ENCODE assay signal across 31 cellular contexts in genomic region chr7:45909576-45909975, GRCh38. TPM values are rescaled to one million over a fixed set of nuclear protein-coding genes. Genes with fewer than 3 reads are reported as not detected.
"Had no signal": no experiment of that assay in that cellular context is flagged by ENCODE, and none has a peak within 500 bp of the region (broad histone marks: within the 10 kb centered on the region; RNA-seq: fewer than 3 reads in every experiment).

No MANE protein-coding gene starts in this region.

- H3K4me1 Mint-ChIP-seq: stimulated activated effector memory CD8-positive, alpha-beta T cell treated with anti-CD3 and anti-CD28 coated beads, Interleukin-12 subunit alpha, Interleukin-12 subunit beta, amount 100 ng/mL, for 72 hours; stimulated activated memory B cell treated with anti-CD40 and anti-IgM and Interleukin-4, amounts not matched to agents 10 μg/mL and 1 μg/mL and 100 μg/mL, for 72 hours; stimulated activated naive B cell treated with anti-CD40 and anti-IgM and Interleukin-4, amounts not matched to agents 10 μg/mL and 1 μg/mL and 100 μg/mL, for 72 hours; stimulated activated naive CD8-positive, alpha-beta T cell treated with anti-CD3 and anti-CD28 coated beads, Interleukin-15, amount 100 ng/mL, for 72 hours had no signal

- ATAC-seq: stimulated activated effector memory CD8-positive, alpha-beta T cell treated with anti-CD3 and anti-CD28 coated beads, Interleukin-12 subunit alpha, Interleukin-12 subunit beta, amount 100 ng/mL, for 72 hours; stimulated activated memory B cell treated with anti-CD40 and anti-IgM and Interleukin-4, amounts not matched to agents 10 μg/mL and 1 μg/mL and 100 μg/mL, for 72 hours; stimulated activated naive B cell treated with anti-CD40 and anti-IgM and Interleukin-4, amounts not matched to agents 10 μg/mL and 1 μg/mL and 100 μg/mL, for 72 hours; stimulated activated naive CD8-positive, alpha-beta T cell treated with anti-CD3 and anti-CD28 coated beads, Interleukin-15, amount 100 ng/mL, for 72 hours; stimulated activated naive CD8-positive, alpha-beta T cell treated with anti-CD3 and anti-CD28 coated beads, Interleukin-15, Interleukin-2, amounts not matched to agents 100 U/mL and 50 U/mL, for 24 hours; upper lobe of right lung had no signal

- H3K27me3 Mint-ChIP-seq: type B pancreatic cell had no signal

- H3K27ac ChIP-seq: stomach, testis, thoracic aorta, thyroid gland, tibial artery, tibial nerve, transverse colon, upper lobe of left lung, upper lobe of right lung, uterus, vagina had no signal

- H3K4me3 Mint-ChIP-seq: stimulated activated effector memory CD8-positive, alpha-beta T cell treated with anti-CD3 and anti-CD28 coated beads, Interleukin-12 subunit alpha, Interleukin-12 subunit beta, amount 100 ng/mL, for 72 hours; stimulated activated memory B cell treated with anti-CD40 and anti-IgM and Interleukin-4, amounts not matched to agents 10 μg/mL and 1 μg/mL and 100 μg/mL, for 72 hours; stimulated activated naive B cell treated with anti-CD40 and anti-IgM and Interleukin-4, amounts not matched to agents 10 μg/mL and 1 μg/mL and 100 μg/mL, for 72 hours; stimulated activated naive CD8-positive, alpha-beta T cell treated with anti-CD3 and anti-CD28 coated beads, Interleukin-15, amount 100 ng/mL, for 72 hours; stimulated activated naive CD8-positive, alpha-beta T cell treated with anti-CD3 and anti-CD28 coated beads, Interleukin-15, Interleukin-2, amounts not matched to agents 100 ng/mL and 50 ng/mL, for 24 hours; type B pancreatic cell had no signal

- H3K4me3 ChIP-seq: stomach, testis, thoracic aorta, thyroid gland, tibial artery, tibial nerve, transverse colon, upper lobe of left lung, upper lobe of right lung, uterus, vagina had no signal

- H3K36me3 Mint-ChIP-seq: stimulated activated effector memory CD8-positive, alpha-beta T cell treated with anti-CD3 and anti-CD28 coated beads, Interleukin-12 subunit alpha, Interleukin-12 subunit beta, amount 100 ng/mL, for 72 hours; stimulated activated memory B cell treated with anti-CD40 and anti-IgM and Interleukin-4, amounts not matched to agents 10 μg/mL and 1 μg/mL and 100 μg/mL, for 72 hours had no signal

- H3K36me3 ChIP-seq: transverse colon, upper lobe of right lung, uterus had no signal

- H3K4me1 ChIP-seq: stomach, testis, thyroid gland, tibial artery, tibial nerve, transverse colon, upper lobe of left lung, upper lobe of right lung, uterus, vagina had no signal

- H3K9me3 ChIP-seq: stomach, testis, thoracic aorta, thyroid gland, tibial artery, transverse colon, upper lobe of left lung, upper lobe of right lung, uterus, vagina had no signal

- H3K27me3 ChIP-seq: testis, thyroid gland, tibial artery, tibial nerve, transverse colon, upper lobe of left lung, upper lobe of right lung, uterus, vagina had no signal

- H3K27ac Mint-ChIP-seq: stimulated activated effector memory CD8-positive, alpha-beta T cell treated with anti-CD3 and anti-CD28 coated beads, Interleukin-12 subunit alpha, Interleukin-12 subunit beta, amount 100 ng/mL, for 72 hours; stimulated activated memory B cell treated with anti-CD40 and anti-IgM and Interleukin-4, amounts not matched to agents 10 μg/mL and 1 μg/mL and 100 μg/mL, for 72 hours; stimulated activated naive B cell treated with anti-CD40 and anti-IgM and Interleukin-4, amounts not matched to agents 10 μg/mL and 1 μg/mL and 100 μg/mL, for 72 hours; stimulated activated naive CD8-positive, alpha-beta T cell treated with anti-CD3 and anti-CD28 coated beads, Interleukin-15, Interleukin-2, amounts not matched to agents 100 ng/mL and 50 ng/mL, for 24 hours had no signal

- DNase-seq: stimulated activated CD4-positive, alpha-beta T cell treated with anti-CD3 and anti-CD28 coated beads, Interleukin-2, amount 100 ng/mL, for 48 hours; stimulated activated CD4-positive, alpha-beta T cell treated with anti-CD3 and anti-CD28 coated beads, Interleukin-4, amount 100 ng/mL, for 1 hour; stimulated activated CD4-positive, alpha-beta T cell treated with anti-CD3 and anti-CD28 coated beads, Interleukin-4, amount 100 ng/mL, for 24 hours; stimulated activated CD4-positive, alpha-beta T cell treated with anti-CD3 and anti-CD28 coated beads, Interleukin-4, amount 100 ng/mL, for 4 hours; stimulated activated CD8-positive, alpha-beta memory T cell treated with anti-CD3 and anti-CD28 coated beads, Interleukin-4, amount 100 ng/mL, for 48 hours; stimulated activated naive B cell treated with anti-CD40 and anti-IgM and Interleukin-4, amounts not matched to agents 10 μg/mL and 1 μg/mL and 100 μg/mL, for 72 hours; stimulated activated naive CD4-positive, alpha-beta T cell; stimulated activated naive CD4-positive, alpha-beta T cell treated with Interleukin-2 at 50 U/mL for 16 hours; stimulated activated naive CD8-positive, alpha-beta T cell treated with anti-CD3 and anti-CD28 coated beads, Interleukin-15, amount 100 ng/mL, for 72 hours; stimulated activated naive CD8-positive, alpha-beta T cell treated with anti-CD3 and anti-CD28 coated beads, Interleukin-15, Interleukin-2, amounts not matched to agents 100 U/mL and 50 U/mL, for 24 hours; stomach; substantia nigra; testis; thyroid gland; tibial artery; transverse colon; trophoblast cell; upper lobe of left lung; upper lobe of right lung; uterus had no signal

- H3K9me3 Mint-ChIP-seq: stimulated activated effector memory CD8-positive, alpha-beta T cell treated with anti-CD3 and anti-CD28 coated beads, Interleukin-12 subunit alpha, Interleukin-12 subunit beta, amount 100 ng/mL, for 72 hours; stimulated activated naive CD8-positive, alpha-beta T cell treated with anti-CD3 and anti-CD28 coated beads, Interleukin-15, Interleukin-2, amounts not matched to agents 100 ng/mL and 50 ng/mL, for 24 hours; type B pancreatic cell had no signal

RNA-seq across cellular contexts. Expression of gene IGFBP1, which starts 21.3 kb away (rescaled TPM):
- total RNA-seq: subcutaneous adipose tissue, thoracic aorta, thyroid gland, tibial nerve, transverse colon, upper lobe of right lung, ureter, urinary bladder had no signal
- polyA plus RNA-seq: stomach had no signal

RNA-seq across cellular contexts. Expression of gene CCDC201, which starts 36.7 kb away (rescaled TPM):
- total RNA-seq: stomach, subcutaneous adipose tissue, temporal lobe, thoracic aorta, thyroid gland, tibial nerve, transverse colon, upper lobe of left lung, upper lobe of right lung, ureter, urinary bladder, vagina had no signal
- polyA plus RNA-seq: stomach, urinary bladder had no signal
